In the genomic region with DNA sequence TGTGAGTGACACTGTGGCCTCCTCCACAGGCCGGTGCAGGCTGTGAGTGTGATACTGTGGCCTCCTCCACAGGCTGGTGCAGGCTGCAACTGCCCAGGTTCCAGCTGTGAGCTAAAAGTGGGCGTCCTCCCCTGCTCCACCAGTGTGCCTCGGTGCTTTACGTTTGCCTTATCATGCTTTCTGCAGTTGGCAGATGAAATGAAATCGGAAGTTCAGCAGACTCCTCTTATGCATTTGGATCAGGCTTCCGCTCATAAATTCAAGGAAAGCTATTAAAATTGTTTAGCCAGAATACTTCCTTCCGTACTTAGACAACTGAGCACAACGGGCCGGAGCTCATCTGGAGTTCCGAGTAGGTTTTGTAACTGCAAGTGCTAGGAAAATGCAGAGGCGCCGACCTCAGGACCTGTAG, we compare ENCODE assay signal across 15 cellular contexts. TPM values are rescaled to one million over a fixed set of nuclear protein-coding genes. Genes with fewer than 3 reads are reported as not detected.
DNase-seq lines count a peak whose midpoint lies in the region; ATAC-seq, FAIRE-seq and TF ChIP-seq lines count a peak whose summit lies in the region.
"Had no signal": no experiment of that assay in that cellular context is flagged by ENCODE, and none has a peak within 500 bp of the region (broad histone marks: within the 10 kb centered on the region; RNA-seq: fewer than 3 reads in every experiment).

No MANE protein-coding gene starts in this region.

- no peak for FAIRE-seq in endothelial cell of umbilical vein (lab: Jason Lieb, UNC)

- no peak overlapping the region for H3K4me3 ChIP-seq in endothelial cell of umbilical vein (replicated peaks in 1 of 3; ENCODE audit: insufficient read depth in 1 of 3, low read depth in 1 of 3, low read length in 3 of 3)
- H3K4me3 ChIP-seq in psoas muscle: peak overlapping the region; percentile 53

- H3K9me3 Mint-ChIP-seq in endothelial cell (ENCODE audit: unreplicated experiment): no peaks in the 10 kb centered on the region
- H3K9me3 Mint-ChIP-seq: activated naive CD4-positive, alpha-beta T cell treated with anti-CD3 and anti-CD28 coated beads, Interleukin-2, amount 50 U/mL, for 24 hours had no signal

- intact Hi-C loops in endothelial cell of umbilical vein (cut with micrococcal nuclease) (loop anchor here (1.0 kb wide), 2 partner anchors 11 to 135 kb away; no protein-coding TSS in a partner anchor), psoas muscle (cut with DNase I) (loop anchor here in 1 of 2 donors (5.0 kb wide), 1 partner anchor 1471 kb away; a partner anchor contains a TSS)

- dilution Hi-C loops in endothelial cell of umbilical vein (cut with MboI; ENCODE audit: extremely low pct_ligation_motif_present, low sequenced_read_pairs): no loop called here

- POLR2A ChIA-PET in endothelial cell of umbilical vein (lab: Charles Lee): no interaction called here

- H3K27ac ChIP-seq in endothelial cell of umbilical vein (ENCODE audit: insufficient read depth, low read depth, low read length) (no peak overlapping the region), psoas muscle (no peak overlapping the region)
- H3K27ac ChIP-seq: 22Rv1 had no signal

- ATAC-seq in psoas muscle: no peak
- ATAC-seq: sciatic nerve had no signal

- H3K36me3 Mint-ChIP-seq in endothelial cell (ENCODE audit: low read depth, unreplicated experiment): no peaks in the 10 kb centered on the region
- H3K36me3 Mint-ChIP-seq: activated naive CD4-positive, alpha-beta T cell treated with anti-CD3 and anti-CD28 coated beads, Interleukin-2, amount 50 U/mL, for 24 hours had no signal

- CTCF ChIA-PET in endothelial cell of umbilical vein (lab: Charles Lee): interaction anchor here (1.2 to 1.4 kb wide), 2 partner anchors 11 to 135 kb away, joined by 5 to 9 read pairs; a partner anchor contains a TSS

- BruUV-seq in endothelial cell of umbilical vein (replicated peaks; lab: Mats Ljungman, UMichigan): no TSS peak

- H4K20me1 ChIP-seq in endothelial cell of umbilical vein (replicated peaks; ENCODE audit: control insufficient read depth, extremely low read depth, insufficient read depth, low read length): no peaks in the 10 kb centered on the region

- no peaks in the 10 kb centered on the region for H3K4me1 ChIP-seq in endothelial cell of umbilical vein (ENCODE audit: control insufficient read depth, extremely low read depth, insufficient read depth, low read length)
- no peaks in the 10 kb centered on the region for H3K4me1 ChIP-seq in psoas muscle

- no peak for TF ChIP-seq POLR2A in endothelial cell of umbilical vein (IDR thresholded peaks at IDR 0.05; ENCODE audit: low read depth, low read length)

- in situ Hi-C loops in GM13976 (cut with MboI; ENCODE audit: low sequenced_read_pairs, unreplicated experiment): no loop called here

- no peaks in the 10 kb centered on the region for H3K9me3 ChIP-seq in endothelial cell of umbilical vein (replicated peaks; ENCODE audit: control insufficient read depth, insufficient read depth, low read length)
- H3K9me3 ChIP-seq in psoas muscle: no peaks in the 10 kb centered on the region

- no peak overlapping the region for H2AFZ ChIP-seq in endothelial cell of umbilical vein (ENCODE audit: low read depth, low read length)

- H3K36me3 ChIP-seq in endothelial cell of umbilical vein (ENCODE audit: control insufficient read depth in 2 of 2, extremely low read depth in 1 of 2, insufficient read depth in 2 of 2, low read length in 2 of 2) (no peaks in the 10 kb centered on the region), psoas muscle (ENCODE audit: insufficient read depth in 1 of 2, low read depth in 1 of 2) (peaks cover 0 to 8% of the 10 kb centered on the region in 2 donors)

- no peaks in the 10 kb centered on the region for H3K27me3 ChIP-seq in endothelial cell of umbilical vein (ENCODE audit: control insufficient read depth in 2 of 2, insufficient read depth in 2 of 2, low read length in 2 of 2)
- H3K27me3 ChIP-seq in psoas muscle (ENCODE audit: insufficient read depth in 3 of 3, low read length in 2 of 3): no peaks in the 10 kb centered on the region
- H3K27me3 ChIP-seq: dorsolateral prefrontal cortex had no signal

- peak overlapping the region; percentile 28 for H3K4me2 ChIP-seq in endothelial cell of umbilical vein (ENCODE audit: insufficient read depth, low read length)

- 57 to 65% (median 61%) methylated on average over 12 of the region's 12 CpGs for WGBS in psoas muscle, 3 donors

- no peak overlapping the region for H3K27ac Mint-ChIP-seq in endothelial cell (ENCODE audit: unreplicated experiment)
- H3K27ac Mint-ChIP-seq: activated naive CD4-positive, alpha-beta T cell treated with anti-CD3 and anti-CD28 coated beads, Interleukin-2, amount 50 U/mL, for 24 hours had no signal

- no peak for TF ChIP-seq CTCF in endothelial cell of umbilical vein (IDR thresholded peaks at IDR 0.05; ENCODE audit: extremely low read depth in 1 of 2, insufficient read depth in 1 of 2, low read depth in 1 of 2, low read length in 2 of 2)
- no peak for TF ChIP-seq CTCF in psoas muscle (IDR thresholded peaks at IDR 0.05)
- TF ChIP-seq CTCF in endothelial cell (IDR thresholded peaks at IDR 0.05; ENCODE audit: unreplicated experiment): no peak
- no peak for TF ChIP-seq CTCF in GM13976 (IDR thresholded peaks at IDR 0.05; ENCODE audit: borderline replicate concordance, control extremely low read depth, extremely low read depth, insufficient read depth, missing control alignments)

- H3K4me1 Mint-ChIP-seq in endothelial cell (ENCODE audit: unreplicated experiment): no peaks in the 10 kb centered on the region

- no peak overlapping the region for H3K9ac ChIP-seq in endothelial cell of umbilical vein (replicated peaks; ENCODE audit: extremely low read depth, insufficient read depth, low read length)

- DNase-seq in DMS 273 (lab: John Stamatoyannopoulos, UW; ENCODE audit: unreplicated experiment): peak; percentile 66
- DNase-seq in DMS 273 treated with DMSO at 0.1 percent for 48 hours (lab: John Stamatoyannopoulos, UW): no peak
- peak; percentile 13 for DNase-seq in SHP77 treated with DMSO at 0.1 percent for 48 hours (lab: John Stamatoyannopoulos, UW)
- peak; percentile 23 for DNase-seq in endothelial cell of umbilical vein (ENCODE audit: low read depth, low spot score)
- no peak for DNase-seq in psoas muscle
- DNase-seq in NK-92 (lab: John Stamatoyannopoulos, UW; ENCODE audit: unreplicated experiment): no peak
- no peak for DNase-seq in endothelial cell (ENCODE audit: low spot score)
- DNase-seq in GM13976 (ENCODE audit: low spot score): no peak
- DNase-seq: midbrain, NCI-H2107, RPMI8226 had no signal

- H3K79me2 ChIP-seq in endothelial cell of umbilical vein (ENCODE audit: control insufficient read depth, insufficient read depth, low read length): no peaks in the 10 kb centered on the region

- H3K9me1 ChIP-seq in endothelial cell of umbilical vein (replicated peaks; ENCODE audit: control insufficient read depth, extremely low read depth, insufficient read depth, low read length): no peaks in the 10 kb centered on the region

- H3K4me3 Mint-ChIP-seq in endothelial cell (ENCODE audit: unreplicated experiment): no peak overlapping the region
- H3K4me3 Mint-ChIP-seq: activated naive CD4-positive, alpha-beta T cell treated with anti-CD3 and anti-CD28 coated beads, Interleukin-2, amount 50 U/mL, for 24 hours had no signal

- H3K27me3 Mint-ChIP-seq in endothelial cell (ENCODE audit: unreplicated experiment): peaks cover 4% of the 10 kb centered on the region
- H3K27me3 Mint-ChIP-seq: activated naive CD4-positive, alpha-beta T cell treated with anti-CD3 and anti-CD28 coated beads, Interleukin-2, amount 50 U/mL, for 24 hours had no signal

TF ChIP-seq in endothelial cell of umbilical vein, 7 proteins besides CTCF, POLR2A, EP300 and RAD21:
- TF ChIP-seq POLR2AphosphoS5 (IDR thresholded peaks at IDR 0.05; ENCODE audit: insufficient read depth, low read depth, low read length) (no peak), GATA2 (IDR thresholded peaks at IDR 0.05; ENCODE audit: insufficient read depth, insufficient read length, low read depth, low read length) (peak; percentile 27)
TF ChIP-seq in endothelial cell of umbilical vein: peak in this region for 1.

RNA-seq across cellular contexts. Expression of a gene that starts 12.0 kb away (rescaled TPM):
- total RNA-seq in endothelial cell of umbilical vein (1.7 and 3.1 TPM in 2 replicates), psoas muscle (1 to 10 TPM; 3.9 to 6.8 (median 4.8) TPM), endothelial cell (ENCODE audit: unreplicated experiment) (4.5 TPM)
- polyA plus RNA-seq in endothelial cell of umbilical vein (0.25 and 0.28 TPM in 2 replicates), psoas muscle (1 to 10 TPM; 2.6 to 5.1 (median 5.0) TPM)
- 0.37 and 0.52 TPM in 2 replicates for polyA plus RNA-seq in endothelial cell of umbilical vein (2011; cell fraction: cytosol; rRNA removed)
- 0.20 and 0.50 TPM in 2 replicates for polyA plus RNA-seq in endothelial cell of umbilical vein (2011; cell fraction: nucleus; rRNA removed)
- polyA plus RNA-seq in endothelial cell of umbilical vein (2012): 0.23 TPM in 1 of 2 replicates, not detected in the other
- 0.51 and 0.66 TPM in 2 replicates for polyA minus RNA-seq in endothelial cell of umbilical vein
- polyA minus RNA-seq in endothelial cell of umbilical vein (2011; cell fraction: cytosol; rRNA and poly(A)+ RNA removed): 1.4 TPM
- polyA minus RNA-seq in endothelial cell of umbilical vein (2011; cell fraction: nucleus; rRNA and poly(A)+ RNA removed): 0.19 and 0.34 TPM in 2 replicates

RNA-seq across cellular contexts. Expression of a gene that starts 23.9 kb away (rescaled TPM):
- total RNA-seq in endothelial cell of umbilical vein (not detected in 2 replicates), psoas muscle (under 1 TPM in 3 of 4 donors, not detected in 1; 0.29 to 0.91 (median 0.49) TPM), endothelial cell (ENCODE audit: unreplicated experiment) (0.46 TPM)
- polyA plus RNA-seq in endothelial cell of umbilical vein (not detected in 2 replicates), psoas muscle (under 1 TPM; 0.32 to 0.49 (median 0.44) TPM)
- not detected in 2 replicates for polyA plus RNA-seq in endothelial cell of umbilical vein (2011; cell fraction: cytosol; rRNA removed)
- polyA plus RNA-seq in endothelial cell of umbilical vein (2011; cell fraction: nucleus; rRNA removed): not detected in 2 replicates
- not detected in 2 replicates for polyA plus RNA-seq in endothelial cell of umbilical vein (2012)
- polyA minus RNA-seq in endothelial cell of umbilical vein: not detected in 2 replicates
- not detected for polyA minus RNA-seq in endothelial cell of umbilical vein (2011; cell fraction: cytosol; rRNA and poly(A)+ RNA removed)
- not detected in 2 replicates for polyA minus RNA-seq in endothelial cell of umbilical vein (2011; cell fraction: nucleus; rRNA and poly(A)+ RNA removed)

Comparison
In these comparisons a context has a peak if more than half of its experiments do, and no peak if none do; other contexts are left out.
1. DNase-seq: peak in DMS 273 (single experiment), SHP77 treated with DMSO at 0.1 percent for 48 hours (single experiment) and endothelial cell of umbilical vein (single experiment); none in DMS 273 treated with DMSO at 0.1 percent for 48 hours (single experiment), psoas muscle (0 of 2), NK-92 (single experiment), endothelial cell (single experiment) and GM13976 (single experiment).